ENCODE assay signal across 8 cellular contexts in genomic region chr19:29662604-29663404, GRCh38. TPM values are rescaled to one million over a fixed set of nuclear protein-coding genes. Genes with fewer than 3 reads are reported as not detected.
DNase-seq lines count a peak whose midpoint lies in the region; ATAC-seq, FAIRE-seq and TF ChIP-seq lines count a peak whose summit lies in the region.

No MANE protein-coding gene starts in this region.

- no peak overlapping the region for H3K4me3 ChIP-seq in RWPE2 (ENCODE audit: severe bottlenecking)
- no peak overlapping the region for H3K4me3 ChIP-seq in epithelial cell of proximal tubule (ENCODE audit: low read depth, low read length)

- no peak for TF ChIP-seq CTCF in RWPE2 (IDR thresholded peaks at IDR 0.05; ENCODE audit: poor library complexity, severe bottlenecking)
- peak; percentile 9 for TF ChIP-seq CTCF in epithelial cell of proximal tubule (conservative IDR thresholded peaks at IDR 0.05; ENCODE audit: low read depth, low read length)
- no peak for TF ChIP-seq CTCF in omental fat pad (IDR thresholded peaks at IDR 0.05)

- no peak for FAIRE-seq in GM12892 (lab: Jason Lieb, UNC)

- H3K27ac ChIP-seq in RWPE2 (ENCODE audit: poor library complexity, severe bottlenecking) = peak overlapping the region; percentile 21

- H3K4me1 ChIP-seq in RWPE2 (ENCODE audit: insufficient read depth, poor library complexity, severe bottlenecking) = peaks cover 18% of the 10 kb centered on the region

- H3K27me3 ChIP-seq in RWPE2 (ENCODE audit: insufficient read depth, poor library complexity, severe bottlenecking) = no peaks in the 10 kb centered on the region

- H3K36me3 ChIP-seq in RWPE2 (ENCODE audit: low read depth) = no peaks in the 10 kb centered on the region

- ATAC-seq in RWPE2 (ENCODE audit: low read depth) (peak; percentile 33), omental fat pad (ENCODE audit: low FRiP score) (peak; percentile 85), HG02623 (IDR thresholded peaks at IDR 0.05; ENCODE audit: unreplicated experiment) (no peak), HG02840 (IDR thresholded peaks at IDR 0.05; ENCODE audit: low FRiP score, unreplicated experiment) (no peak)

- TF ChIP-seq POLR2A in GM12892 (IDR thresholded peaks at IDR 0.05; ENCODE audit: low read depth, low read length) = no peak

- H3K9me3 ChIP-seq in RWPE2 (ENCODE audit: severe bottlenecking) = no peaks in the 10 kb centered on the region

- DNase-seq in GM04504 (ENCODE audit: low read depth) (peak; percentile 88), RWPE2 (ENCODE audit: low spot score) (no peak), epithelial cell of proximal tubule (ENCODE audit: low read depth) (no peak), omental fat pad (ENCODE audit: low spot score) (peak; percentile 45), DMS153 (lab: John Stamatoyannopoulos, UW) (no peak), GM12892 (ENCODE audit: insufficient read length) (no peak)

RNA-seq across cellular contexts. Expression of gene PLEKHF1, which starts 2.5 kb away (rescaled TPM):
- total RNA-seq in epithelial cell of proximal tubule (10.4 and 16.3 TPM in 2 replicates), omental fat pad (10 to 100 TPM; 10.7 to 55.5 (median 21.5) TPM)
- polyA plus RNA-seq in GM12892 (2012; ENCODE audit: missing spikeins) = 2.5 TPM

RNA-seq across cellular contexts. Expression of gene C19orf12, which starts 52.3 kb away (rescaled TPM):
- total RNA-seq in epithelial cell of proximal tubule = 24.9 and 31.2 TPM in 2 replicates
- total RNA-seq in omental fat pad = 100 to 1,000 TPM; 105 to 260 (median 142) TPM
- polyA plus RNA-seq in GM12892 (2012; ENCODE audit: missing spikeins) = 13.4 TPM

RNA-seq across cellular contexts. Expression of gene POP4, which starts 56.7 kb away (rescaled TPM):
- total RNA-seq in epithelial cell of proximal tubule (53.5 and 76.3 TPM in 2 replicates), omental fat pad (10 to 100 TPM; 52.9 to 62.4 (median 55.0) TPM)
- 65.9 TPM for polyA plus RNA-seq in GM12892 (2012; ENCODE audit: missing spikeins)

Comparison
In these comparisons a context has a peak if more than half of its experiments do, and no peak if none do; other contexts are left out.
1. DNase-seq: peak in GM04504 (single experiment) and omental fat pad (single experiment); none in RWPE2 (single experiment), epithelial cell of proximal tubule (single experiment), DMS153 (single experiment) and GM12892 (single experiment).
2. ATAC-seq: peak in RWPE2 (single experiment) and omental fat pad (single experiment); none in HG02623 (single experiment) and HG02840 (single experiment).